10 cellular contexts compared by ENCODE assay signal in the genomic region with DNA sequence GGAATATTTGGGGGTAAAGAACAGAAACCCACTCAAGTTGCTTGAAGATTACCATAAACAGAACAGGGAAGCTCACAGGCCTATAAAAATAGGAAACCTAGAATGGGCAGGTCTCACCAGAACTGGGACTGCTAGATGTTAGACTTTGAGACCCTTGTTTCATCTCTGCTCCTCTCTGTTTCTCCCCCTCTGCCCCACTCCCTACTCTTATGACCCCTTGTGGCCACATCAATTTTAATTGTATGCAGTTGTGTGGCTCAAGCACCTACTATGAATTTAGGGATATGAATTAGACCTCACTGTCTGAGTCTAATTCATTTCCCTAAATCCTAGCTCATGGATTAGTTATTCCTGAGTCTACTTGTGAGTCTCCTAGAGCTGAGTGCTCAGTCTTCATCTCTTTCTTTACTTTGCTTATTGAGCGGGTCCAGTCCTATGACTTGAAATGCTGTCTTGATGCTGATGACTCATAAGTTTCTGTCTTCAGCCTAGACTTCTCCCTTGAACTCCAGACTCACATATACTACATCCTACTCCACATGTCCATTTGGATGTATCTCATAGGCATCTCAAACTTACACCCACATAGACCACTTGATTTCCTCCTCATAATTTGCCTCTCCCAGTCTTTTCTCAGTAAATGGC.
DNase-seq lines count a peak whose midpoint lies in the region; ATAC-seq and TF ChIP-seq lines count a peak whose summit lies in the region.
"Had no signal": no experiment of that assay in that cellular context is flagged by ENCODE, and none has a peak within 500 bp of the region (broad histone marks: within the 10 kb centered on the region; RNA-seq: fewer than 3 reads in every experiment).

No MANE protein-coding gene starts in this region.

- H3K9me3 ChIP-seq in left lung (no peaks in the 10 kb centered on the region), trophoblast cell (ENCODE audit: insufficient read depth, low read depth, low read length) (no peaks in the 10 kb centered on the region)
- H3K9me3 ChIP-seq: transverse colon had no signal

- H4K8ac ChIP-seq in trophoblast cell (ENCODE audit: low read depth, low read length), result no peak overlapping the region

- no peak overlapping the region for H2AFZ ChIP-seq in trophoblast cell (ENCODE audit: insufficient read depth, low read length, poor library complexity)

- H3K23ac ChIP-seq in trophoblast cell (ENCODE audit: low read length), result no peak overlapping the region

- H3K9ac ChIP-seq in trophoblast cell (ENCODE audit: low read length), result no peak overlapping the region

- no peak overlapping the region for H2BK120ac ChIP-seq in trophoblast cell (ENCODE audit: insufficient read depth, low read length, poor library complexity)

- H3K4me3 Mint-ChIP-seq in HFFc6 (no peak overlapping the region), osteocyte (ENCODE audit: unreplicated experiment) (no peak overlapping the region)

- peak; percentile 40 for ATAC-seq in left lung
- ATAC-seq in HG02763 (IDR thresholded peaks at IDR 0.05; ENCODE audit: unreplicated experiment), result no peak

- H3K14ac ChIP-seq in trophoblast cell (ENCODE audit: low read length), result no peak overlapping the region

- intact Hi-C loops in left lung (cut with DNase I), result no loop called here

- no peak overlapping the region for H3K4me2 ChIP-seq in trophoblast cell (ENCODE audit: low read length)

- H3K36me3 ChIP-seq in left lung (no peaks in the 10 kb centered on the region), trophoblast cell (ENCODE audit: control insufficient read depth in 1 of 2, insufficient read depth in 2 of 2, low read length in 2 of 2) (no peaks in the 10 kb centered on the region)
- H3K36me3 ChIP-seq: transverse colon had no signal

- H3K27ac Mint-ChIP-seq in HFFc6 (no peak overlapping the region), osteocyte (ENCODE audit: unreplicated experiment) (no peak overlapping the region)

- no peak overlapping the region for H2AK5ac ChIP-seq in trophoblast cell (ENCODE audit: low read length)

- H3K27me3 Mint-ChIP-seq in HFFc6 (ENCODE audit: insufficient read depth) (peaks cover 8% of the 10 kb centered on the region), osteocyte (ENCODE audit: unreplicated experiment) (no peaks in the 10 kb centered on the region)

- DNase-seq in GM12864 (ENCODE audit: low read depth) (no peak), HFFc6 (no peak), SK-N-DZ (ENCODE audit: low spot score) (peak; percentile 30), left lung (no peak), trophoblast cell (no peak), osteocyte (ENCODE audit: extremely low spot score, unreplicated experiment) (no peak)
- no peak for DNase-seq in activated CD4-positive, alpha-beta T cell treated with anti-CD3 and anti-CD28 coated beads, Interleukin-2, amount 50 U/mL, for 48 hours
- DNase-seq: stimulated activated CD4-positive, alpha-beta T cell treated with anti-CD3 and anti-CD28 coated beads, Interleukin-12 subunit alpha, Interleukin-12 subunit beta, amount 100 ng/mL, for 4 hours; transverse colon had no signal

- H4K91ac ChIP-seq in trophoblast cell (ENCODE audit: low read depth, low read length), result no peak overlapping the region

- H3K27ac ChIP-seq in left lung (no peak overlapping the region), trophoblast cell (ENCODE audit: low read depth, low read length) (no peak overlapping the region)
- H3K27ac ChIP-seq: transverse colon had no signal

- no peak overlapping the region for H2BK12ac ChIP-seq in trophoblast cell (ENCODE audit: low read length)

- H2BK5ac ChIP-seq in trophoblast cell (ENCODE audit: low read depth, low read length, poor library complexity), result no peak overlapping the region

- H3K18ac ChIP-seq in trophoblast cell (ENCODE audit: low read length), result no peak overlapping the region

- H3K4me3 ChIP-seq in GM12864 (ENCODE audit: low read depth, low read length) (no peak overlapping the region), left lung (no peak overlapping the region), trophoblast cell (ENCODE audit: low read depth, low read length) (no peak overlapping the region)
- H3K4me3 ChIP-seq: transverse colon had no signal

- H3K36me3 Mint-ChIP-seq in HFFc6 (ENCODE audit: low read depth) (no peaks in the 10 kb centered on the region), osteocyte (ENCODE audit: unreplicated experiment) (no peaks in the 10 kb centered on the region)

- TF ChIP-seq CTCF in GM12864 (IDR thresholded peaks at IDR 0.05; ENCODE audit: low read depth, low read length, missing control alignments) (peak; percentile 36), HFFc6 (IDR thresholded peaks at IDR 0.05) (peak; percentile 37), left lung (IDR thresholded peaks at IDR 0.05) (no peak), osteocyte (IDR thresholded peaks at IDR 0.05) (no peak)

- H3K4me1 Mint-ChIP-seq in HFFc6 (ENCODE audit: low read depth), result no peaks in the 10 kb centered on the region
- peaks cover 3% of the 10 kb centered on the region for H3K4me1 Mint-ChIP-seq in osteocyte (ENCODE audit: unreplicated experiment)

- H3K9me3 Mint-ChIP-seq in HFFc6 (no peaks in the 10 kb centered on the region), osteocyte (ENCODE audit: unreplicated experiment) (no peaks in the 10 kb centered on the region)

- H3K79me2 ChIP-seq in trophoblast cell (ENCODE audit: control insufficient read depth, insufficient read depth, low read length, poor library complexity), result no peaks in the 10 kb centered on the region

- no peak overlapping the region for H3K4ac ChIP-seq in trophoblast cell (ENCODE audit: low read depth, low read length)

- H4K12ac ChIP-seq in trophoblast cell (ENCODE audit: low read depth, low read length), result no peak overlapping the region

- H3K4me1 ChIP-seq in left lung (no peaks in the 10 kb centered on the region), trophoblast cell (ENCODE audit: control insufficient read depth in 1 of 2, insufficient read depth in 2 of 2, low read length in 2 of 2) (no peaks in the 10 kb centered on the region)
- H3K4me1 ChIP-seq: transverse colon had no signal

- no peaks in the 10 kb centered on the region for H3K79me1 ChIP-seq in trophoblast cell (ENCODE audit: low read length)

- WGBS in trophoblast cell (ENCODE audit: extremely low coverage, insufficient coverage, insufficient read length), result no CpG with 5 or more reads among the region's 1 CpG

- H3K27me3 ChIP-seq in left lung (no peaks in the 10 kb centered on the region), trophoblast cell (ENCODE audit: insufficient read depth, low read length) (no peaks in the 10 kb centered on the region)
- H3K27me3 ChIP-seq: transverse colon had no signal

Comparison
In these comparisons a context has a peak if more than half of its experiments do, and no peak if none do; other contexts are left out.
1. CTCF ChIP-seq: peak in GM12864 (single experiment) and HFFc6 (single experiment); none in left lung (0 of 2) and osteocyte (single experiment).